34 cellular contexts compared by ENCODE assay signal in genomic region chr15:73028030-73028429, GRCh38.
"Had no signal": no experiment of that assay in that cellular context is flagged by ENCODE, and none has a peak within 500 bp of the region (broad histone marks: within the 10 kb centered on the region; RNA-seq: fewer than 3 reads in every experiment).

No MANE protein-coding gene starts in this region.

- H3K27ac Mint-ChIP-seq: activated CD4-positive, alpha-beta memory T cell treated with anti-CD3 and anti-CD28 coated beads for 36 hours; activated CD4-positive, alpha-beta T cell treated with anti-CD3 and anti-CD28 coated beads for 36 hours; activated CD4-positive, alpha-beta T cell treated with anti-CD3 and anti-CD28 coated beads, Interleukin-2, amount 10 ng/mL, durations not matched to agents 24 days and 14 days; activated CD8-positive, alpha-beta memory T cell treated with anti-CD3 and anti-CD28 coated beads, Interleukin-2, amount 10 ng/mL, durations not matched to agents 7 days and 5 days; activated CD8-positive, alpha-beta T cell treated with anti-CD3 and anti-CD28 coated beads, Interleukin-2, amount 10 ng/mL, durations not matched to agents 7 days and 5 days; activated naive CD4-positive, alpha-beta T cell treated with anti-CD3 and anti-CD28 coated beads, Interleukin-2, amount 10 ng/mL, durations not matched to agents 7 days and 5 days; activated naive CD4-positive, alpha-beta T cell treated with anti-CD3 and anti-CD28 coated beads, Interleukin-2, amount 50 U/mL, for 72 hours; activated naive CD8-positive, alpha-beta T cell treated with anti-CD3 and anti-CD28 coated beads, Interleukin-2, amount 10 ng/mL, durations not matched to agents 7 days and 5 days; activated T-helper 1 cell treated with anti-CD3 and anti-CD28 coated beads, Interleukin-12 subunit alpha, Interleukin-12 subunit beta, Interleukin-2, Interleukin-4 antibody, amounts not matched to agents 30 ng/mL and 10 ng/mL and 1 ng/mL, durations not matched to agents 14 hours and 24 hours and 36 hours; activated T-helper 2 cell treated with anti-CD3 and anti-CD28 coated beads, Interferon-gamma antibody, Interleukin-2, Interleukin-4, amounts not matched to agents 10 μg/mL and 5 μg/mL and 100 μg/mL, durations not matched to agents 14 hours and 24 hours and 36 hours; dendritic cell treated with granulocyte-macrophage colony-stimulating factor and Interleukin-4, amounts not matched to agents 40 ng/mL and 50 ng/mL, for 4 days; effector memory CD8-positive, alpha-beta T cell had no signal

- H3K4me3 ChIP-seq: ascending aorta, coronary artery, dorsolateral prefrontal cortex, gastrocnemius medialis, heart left ventricle had no signal

- H3K4me3 Mint-ChIP-seq: activated CD4-positive, alpha-beta memory T cell treated with anti-CD3 and anti-CD28 coated beads for 36 hours; activated CD4-positive, alpha-beta T cell treated with anti-CD3 and anti-CD28 coated beads for 36 hours; activated CD4-positive, alpha-beta T cell treated with anti-CD3 and anti-CD28 coated beads, Interleukin-2, amount 10 ng/mL, durations not matched to agents 24 days and 14 days; activated CD8-positive, alpha-beta memory T cell treated with anti-CD3 and anti-CD28 coated beads, Interleukin-2, amount 10 ng/mL, durations not matched to agents 7 days and 5 days; activated CD8-positive, alpha-beta T cell treated with anti-CD3 and anti-CD28 coated beads, Interleukin-2, amount 10 ng/mL, durations not matched to agents 7 days and 5 days; activated naive CD4-positive, alpha-beta T cell treated with anti-CD3 and anti-CD28 coated beads, Interleukin-2, amount 10 ng/mL, durations not matched to agents 7 days and 5 days; activated naive CD8-positive, alpha-beta T cell treated with anti-CD3 and anti-CD28 coated beads, Interleukin-2, amount 10 ng/mL, durations not matched to agents 7 days and 5 days; activated T-helper 1 cell treated with anti-CD3 and anti-CD28 coated beads, Interleukin-12 subunit alpha, Interleukin-12 subunit beta, Interleukin-2, Interleukin-4 antibody, amounts not matched to agents 30 ng/mL and 10 ng/mL and 1 ng/mL, durations not matched to agents 14 hours and 24 hours and 36 hours; central memory CD8-positive, alpha-beta T cell; dendritic cell treated with granulocyte-macrophage colony-stimulating factor and Interleukin-4, amounts not matched to agents 40 ng/mL and 50 ng/mL, for 4 days; effector memory CD8-positive, alpha-beta T cell had no signal

- H3K36me3 ChIP-seq: ascending aorta, brain microvascular endothelial cell, gastrocnemius medialis, heart left ventricle had no signal

- H3K9me3 ChIP-seq: ascending aorta, gastrocnemius medialis, heart left ventricle had no signal

- H3K27ac ChIP-seq: ascending aorta, brain microvascular endothelial cell, coronary artery, dorsolateral prefrontal cortex, epithelial cell of prostate, gastrocnemius medialis, heart left ventricle had no signal

- ATAC-seq: activated CD4-positive, alpha-beta T cell treated with anti-CD3 and anti-CD28 coated beads for 36 hours; activated CD8-positive, alpha-beta memory T cell treated with anti-CD3 and anti-CD28 coated beads, Interleukin-2, amount 10 ng/mL, durations not matched to agents 7 days and 5 days; activated CD8-positive, alpha-beta T cell treated with anti-CD3 and anti-CD28 coated beads, Interleukin-2, amount 10 ng/mL, durations not matched to agents 7 days and 5 days; activated naive CD4-positive, alpha-beta T cell treated with anti-CD3 and anti-CD28 coated beads, Interleukin-2, amount 50 U/mL, for 72 hours; effector memory CD8-positive, alpha-beta T cell; gastrocnemius medialis; heart left ventricle had no signal

- H3K27me3 ChIP-seq: ascending aorta, brain microvascular endothelial cell, gastrocnemius medialis had no signal

- H3K9me3 Mint-ChIP-seq: activated CD4-positive, alpha-beta memory T cell treated with anti-CD3 and anti-CD28 coated beads for 36 hours; activated CD4-positive, alpha-beta T cell treated with anti-CD3 and anti-CD28 coated beads, Interleukin-2, amount 10 ng/mL, durations not matched to agents 24 days and 14 days; activated naive CD4-positive, alpha-beta T cell treated with anti-CD3 and anti-CD28 coated beads, Interleukin-2, amount 10 ng/mL, durations not matched to agents 7 days and 5 days; activated naive CD4-positive, alpha-beta T cell treated with anti-CD3 and anti-CD28 coated beads, Interleukin-2, amount 50 U/mL, for 72 hours; activated naive CD8-positive, alpha-beta T cell treated with anti-CD3 and anti-CD28 coated beads, Interleukin-2, amount 10 ng/mL, durations not matched to agents 7 days and 5 days; activated T-helper 1 cell treated with anti-CD3 and anti-CD28 coated beads, Interleukin-12 subunit alpha, Interleukin-12 subunit beta, Interleukin-2, Interleukin-4 antibody, amounts not matched to agents 30 ng/mL and 10 ng/mL and 1 ng/mL, durations not matched to agents 14 hours and 24 hours and 36 hours; activated T-helper 2 cell treated with anti-CD3 and anti-CD28 coated beads, Interferon-gamma antibody, Interleukin-2, Interleukin-4, amounts not matched to agents 10 μg/mL and 5 μg/mL and 100 μg/mL, durations not matched to agents 14 hours and 24 hours and 36 hours; central memory CD8-positive, alpha-beta T cell; dendritic cell treated with granulocyte-macrophage colony-stimulating factor and Interleukin-4, amounts not matched to agents 40 ng/mL and 50 ng/mL, for 4 days; effector memory CD8-positive, alpha-beta T cell had no signal

- H3K4me1 ChIP-seq: ascending aorta, gastrocnemius medialis, heart left ventricle had no signal

- H3K4me1 Mint-ChIP-seq: activated CD4-positive, alpha-beta T cell treated with anti-CD3 and anti-CD28 coated beads for 36 hours; activated CD4-positive, alpha-beta T cell treated with anti-CD3 and anti-CD28 coated beads, Interleukin-2, amount 10 ng/mL, durations not matched to agents 24 days and 14 days; activated CD8-positive, alpha-beta memory T cell treated with anti-CD3 and anti-CD28 coated beads, Interleukin-2, amount 10 ng/mL, durations not matched to agents 7 days and 5 days; activated naive CD4-positive, alpha-beta T cell treated with anti-CD3 and anti-CD28 coated beads, Interleukin-2, amount 10 ng/mL, durations not matched to agents 7 days and 5 days; activated naive CD8-positive, alpha-beta T cell treated with anti-CD3 and anti-CD28 coated beads, Interleukin-2, amount 10 ng/mL, durations not matched to agents 7 days and 5 days; central memory CD8-positive, alpha-beta T cell had no signal

- FAIRE-seq: bronchial epithelial cell, endometrium, endothelial cell of umbilical vein had no signal

- H3K36me3 Mint-ChIP-seq: activated CD4-positive, alpha-beta memory T cell treated with anti-CD3 and anti-CD28 coated beads for 36 hours; activated CD8-positive, alpha-beta memory T cell treated with anti-CD3 and anti-CD28 coated beads, Interleukin-2, amount 10 ng/mL, durations not matched to agents 7 days and 5 days; activated naive CD4-positive, alpha-beta T cell treated with anti-CD3 and anti-CD28 coated beads, Interleukin-2, amount 10 ng/mL, durations not matched to agents 7 days and 5 days; activated naive CD4-positive, alpha-beta T cell treated with anti-CD3 and anti-CD28 coated beads, Interleukin-2, amount 50 U/mL, for 72 hours; activated naive CD8-positive, alpha-beta T cell treated with anti-CD3 and anti-CD28 coated beads, Interleukin-2, amount 10 ng/mL, durations not matched to agents 7 days and 5 days had no signal

- DNase-seq: activated CD4-positive, alpha-beta memory T cell treated with anti-CD3 and anti-CD28 coated beads for 36 hours; activated CD4-positive, alpha-beta T cell treated with anti-CD3 and anti-CD28 coated beads for 36 hours; activated CD4-positive, alpha-beta T cell treated with anti-CD3 and anti-CD28 coated beads, Interleukin-2, amount 10 ng/mL, durations not matched to agents 24 days and 14 days; activated CD4-positive, CD25-positive, alpha-beta regulatory T cell; activated CD4-positive, CD25-positive, alpha-beta regulatory T cell treated with anti-CD3 and anti-CD28 coated beads, Interleukin-2, amount 50 U/mL, for 72 hours; activated CD8-positive, alpha-beta memory T cell treated with anti-CD3 and anti-CD28 coated beads, Interleukin-2, amount 10 ng/mL, durations not matched to agents 7 days and 5 days; activated CD8-positive, alpha-beta memory T cell treated with anti-CD3 and anti-CD28 coated beads, Interleukin-2, amount 50 U/mL, for 4 hours; activated CD8-positive, alpha-beta T cell treated with anti-CD3 and anti-CD28 coated beads, Interleukin-2, amount 10 ng/mL, durations not matched to agents 7 days and 5 days; activated effector memory CD4-positive, alpha-beta T cell treated with anti-CD3 and anti-CD28 coated beads, Interleukin-2, amount 50 U/mL, for 16 hours; activated naive CD4-positive, alpha-beta T cell; activated naive CD4-positive, alpha-beta T cell treated with anti-CD3 and anti-CD28 coated beads, Interleukin-2, amount 10 ng/mL, durations not matched to agents 7 days and 5 days; activated naive CD8-positive, alpha-beta T cell treated with anti-CD3 and anti-CD28 coated beads, Interleukin-2, amount 10 ng/mL, durations not matched to agents 7 days and 5 days; activated T-cell treated with anti-CD3 and anti-CD28 coated beads, Interleukin-2, amount 50 U/mL, for 1 hour; activated T-cell treated with anti-CD3 and anti-CD28 coated beads, Interleukin-2, amount 50 U/mL, for 48 hours; brain microvascular endothelial cell; dorsolateral prefrontal cortex; effector CD4-positive, alpha-beta T cell; effector memory CD8-positive, alpha-beta T cell; foreskin fibroblast; gastrocnemius medialis; glutamatergic neuron; heart left ventricle; T-helper 2 cell had no signal
